25 cellular contexts compared by ENCODE assay signal in the genomic region with DNA sequence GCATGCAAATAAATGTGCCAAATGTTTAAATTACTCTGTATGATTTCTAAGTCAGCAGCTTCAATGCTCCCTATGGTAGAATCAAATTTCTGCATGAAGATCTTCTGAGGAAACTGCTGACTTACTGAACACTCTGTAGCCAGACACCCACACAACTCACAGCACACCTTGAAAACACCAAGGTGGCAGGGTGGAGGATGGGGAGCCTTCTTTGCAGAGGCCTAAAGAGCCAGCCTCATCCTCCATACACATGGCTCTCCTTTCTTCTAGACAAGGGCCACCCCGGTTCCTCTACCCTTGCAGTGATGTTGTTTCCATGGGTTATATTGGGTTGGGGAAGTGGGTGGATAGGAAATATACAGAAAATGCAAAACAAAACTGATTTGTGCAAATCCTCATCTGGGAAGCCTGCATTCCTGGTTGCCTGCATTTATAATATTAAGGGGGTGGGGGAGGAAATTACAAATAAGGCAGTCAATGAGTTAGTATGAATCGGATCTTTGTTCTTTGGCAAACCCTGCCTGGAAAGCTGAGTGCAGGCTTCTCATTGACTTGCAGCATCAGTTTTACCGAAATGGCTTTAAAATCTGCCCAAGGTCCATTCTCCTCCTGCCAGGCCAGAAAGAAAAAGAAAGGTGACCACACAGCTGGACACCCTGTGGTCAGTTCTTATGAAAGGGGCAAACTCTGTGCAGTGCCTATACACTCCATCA. TPM values are rescaled to one million over a fixed set of nuclear protein-coding genes. Genes with fewer than 3 reads are reported as not detected.
A peak's percentile ranks its signal among the peaks of the same experiment; 100 is the strongest.
DNase-seq lines count a peak whose midpoint lies in the region; ATAC-seq and TF ChIP-seq lines count a peak whose summit lies in the region.
"Had no signal": no experiment of that assay in that cellular context is flagged by ENCODE, and none has a peak within 500 bp of the region (broad histone marks: within the 10 kb centered on the region; RNA-seq: fewer than 3 reads in every experiment).

No MANE protein-coding gene starts in this region.

- no peak overlapping the region for H3K27ac ChIP-seq in mammary epithelial cell (ENCODE audit: insufficient read depth, low read depth, low read length)
- H3K27ac ChIP-seq: VCaP had no signal

- CTCF ChIA-PET in activated naive CD4-positive, alpha-beta T cell treated with anti-CD3 and anti-CD28 coated beads for 36 hours (lab: Charles Lee) = interaction anchor here (0.7 to 3.4 kb wide), 6 partner anchors 14 to 313 kb away, joined by 3 to 24 read pairs (median 3); no protein-coding TSS in a partner anchor
- CTCF ChIA-PET in mammary epithelial cell (lab: Charles Lee; ENCODE audit: low non-redundant PET) = no interaction called here

- H3K9me3 ChIP-seq in mammary epithelial cell (replicated peaks; ENCODE audit: insufficient read depth, low read length) = no peaks in the 10 kb centered on the region
- H3K9me3 ChIP-seq: mucosa of descending colon had no signal

- H3K36me3 ChIP-seq in mammary epithelial cell (ENCODE audit: insufficient read depth, low read length) = no peaks in the 10 kb centered on the region

- H3K9ac ChIP-seq in mammary epithelial cell (ENCODE audit: insufficient read depth, low read length) = no peak overlapping the region

- peaks cover 3% of the 10 kb centered on the region for H3K27me3 ChIP-seq in mammary epithelial cell (ENCODE audit: insufficient read depth, low read length)

- peak overlapping the region; percentile 10 for H3K4me2 ChIP-seq in mammary epithelial cell (ENCODE audit: insufficient read depth, low read depth, low read length)

- no peak overlapping the region for H3K4me3 Mint-ChIP-seq in activated naive CD4-positive, alpha-beta T cell treated with anti-CD3 and anti-CD28 coated beads, Interleukin-2, amount 50 U/mL, for 24 hours
- no peak overlapping the region for H3K4me3 Mint-ChIP-seq in activated naive CD4-positive, alpha-beta T cell treated with anti-CD3 and anti-CD28 coated beads for 36 hours
- H3K4me3 Mint-ChIP-seq in neural crest cell = no peak overlapping the region
- H3K4me3 Mint-ChIP-seq: CD4-positive, alpha-beta memory T cell; T-helper 1 cell treated with Interleukin-12 subunit alpha and Interleukin-12 subunit beta and Interleukin-4 antibody, amounts not matched to agents 30 μg/mL and 1 μg/mL, for 36 hours had no signal

- no peaks in the 10 kb centered on the region for H3K27me3 Mint-ChIP-seq in activated naive CD4-positive, alpha-beta T cell treated with anti-CD3 and anti-CD28 coated beads, Interleukin-2, amount 50 U/mL, for 24 hours
- no peaks in the 10 kb centered on the region for H3K27me3 Mint-ChIP-seq in activated naive CD4-positive, alpha-beta T cell treated with anti-CD3 and anti-CD28 coated beads for 36 hours (ENCODE audit: low read depth)
- no peaks in the 10 kb centered on the region for H3K27me3 Mint-ChIP-seq in neural crest cell (ENCODE audit: low read depth)
- H3K27me3 Mint-ChIP-seq: CD4-positive, alpha-beta memory T cell had no signal

- peaks cover 67% of the 10 kb centered on the region for H3K4me1 Mint-ChIP-seq in activated naive CD4-positive, alpha-beta T cell treated with anti-CD3 and anti-CD28 coated beads, Interleukin-2, amount 50 U/mL, for 24 hours
- H3K4me1 Mint-ChIP-seq in activated naive CD4-positive, alpha-beta T cell treated with anti-CD3 and anti-CD28 coated beads for 36 hours (ENCODE audit: low read depth) = peaks cover 59% of the 10 kb centered on the region
- peaks cover 15% of the 10 kb centered on the region for H3K4me1 Mint-ChIP-seq in neural crest cell

- WGBS in mammary epithelial cell (ENCODE audit: low coverage, missing lambda C conversion rate) = 3% methylated on average over 3 of the region's 3 CpGs

- no peaks in the 10 kb centered on the region for H3K4me1 ChIP-seq in mammary epithelial cell (ENCODE audit: insufficient read depth, low read length)

- H4K20me1 ChIP-seq in mammary epithelial cell (ENCODE audit: insufficient read depth, low read length) = no peaks in the 10 kb centered on the region

- intact Hi-C loops in activated naive CD4-positive, alpha-beta T cell treated with anti-CD3 and anti-CD28 coated beads for 36 hours (cut with micrococcal nuclease) = no loop called here
- intact Hi-C loops in mammary epithelial cell (cut with micrococcal nuclease) = no loop called here

- no peaks in the 10 kb centered on the region for H3K9me3 Mint-ChIP-seq in activated naive CD4-positive, alpha-beta T cell treated with anti-CD3 and anti-CD28 coated beads, Interleukin-2, amount 50 U/mL, for 24 hours
- no peaks in the 10 kb centered on the region for H3K9me3 Mint-ChIP-seq in activated naive CD4-positive, alpha-beta T cell treated with anti-CD3 and anti-CD28 coated beads for 36 hours
- H3K9me3 Mint-ChIP-seq in neural crest cell = no peaks in the 10 kb centered on the region
- H3K9me3 Mint-ChIP-seq: CD4-positive, alpha-beta memory T cell; T-helper 1 cell treated with Interleukin-12 subunit alpha and Interleukin-12 subunit beta and Interleukin-4 antibody, amounts not matched to agents 30 μg/mL and 1 μg/mL, for 36 hours had no signal

- peak overlapping the region; percentile 59 for H3K27ac Mint-ChIP-seq in activated naive CD4-positive, alpha-beta T cell treated with anti-CD3 and anti-CD28 coated beads, Interleukin-2, amount 50 U/mL, for 24 hours
- no peak overlapping the region for H3K27ac Mint-ChIP-seq in activated naive CD4-positive, alpha-beta T cell treated with anti-CD3 and anti-CD28 coated beads for 36 hours
- H3K27ac Mint-ChIP-seq in neural crest cell (ENCODE audit: unreplicated experiment) = peak overlapping the region; percentile 80
- H3K27ac Mint-ChIP-seq: T-helper 1 cell treated with Interleukin-12 subunit alpha and Interleukin-12 subunit beta and Interleukin-4 antibody, amounts not matched to agents 30 μg/mL and 1 μg/mL, for 36 hours had no signal

- no peaks in the 10 kb centered on the region for H3K36me3 Mint-ChIP-seq in activated naive CD4-positive, alpha-beta T cell treated with anti-CD3 and anti-CD28 coated beads, Interleukin-2, amount 50 U/mL, for 24 hours
- H3K36me3 Mint-ChIP-seq in activated naive CD4-positive, alpha-beta T cell treated with anti-CD3 and anti-CD28 coated beads for 36 hours (ENCODE audit: low read depth) = no peaks in the 10 kb centered on the region
- H3K36me3 Mint-ChIP-seq in neural crest cell (ENCODE audit: low read depth) = no peaks in the 10 kb centered on the region
- H3K36me3 Mint-ChIP-seq: CD4-positive, alpha-beta memory T cell had no signal

- DNase-seq in activated naive CD4-positive, alpha-beta T cell treated with anti-CD3 and anti-CD28 coated beads for 36 hours = no peak
- DNase-seq in NCI-H1048 (lab: John Stamatoyannopoulos, UW) = peak; percentile 78
- no peak for DNase-seq in mammary epithelial cell
- no peak for DNase-seq in neural crest cell (ENCODE audit: low read depth, low spot score)
- DNase-seq in KBM-7 = no peak
- DNase-seq in GM20000 (ENCODE audit: low spot score) = no peak
- DNase-seq: ACHN; activated gamma-delta T cell treated with Interleukin-2 at 50 U/mL for 16 hours; aorta; CD4-positive, alpha-beta memory T cell; cerebellar nuclear complex; DMS79 treated with DMSO at 0.1 percent for 48 hours; effector CD4-positive, alpha-beta T cell; glutamatergic neuron; GOT3; mucosa of descending colon; NCI-H1105; NCI-H2081 treated with DMSO at 0.1 percent for 48 hours; occipital lobe; right cardiac atrium; SHP77 treated with DMSO at 0.1 percent for 48 hours had no signal

- TF ChIP-seq CTCF in mammary epithelial cell (conservative IDR thresholded peaks at IDR 0.05 in 1 of 2, IDR thresholded peaks at IDR 0.05 in 1 of 2; ENCODE audit: extremely low read depth in 1 of 2, insufficient read depth in 1 of 2, low read depth in 1 of 2, low read length in 2 of 2) (no peak), neural crest cell (conservative IDR thresholded peaks at IDR 0.05) (no peak), GM20000 (IDR thresholded peaks at IDR 0.05; ENCODE audit: extremely low read depth, missing control alignments) (no peak)

- peak overlapping the region; percentile 35 for H2AFZ ChIP-seq in mammary epithelial cell (ENCODE audit: low read depth, low read length)

- ATAC-seq in HG02938 (IDR thresholded peaks at IDR 0.05; ENCODE audit: unreplicated experiment) = no peak
- ATAC-seq: mucosa of descending colon had no signal

- no peaks in the 10 kb centered on the region for H3K79me2 ChIP-seq in mammary epithelial cell (ENCODE audit: insufficient read depth, low read length)

- dilution Hi-C loops in mammary epithelial cell (cut with HindIII; ENCODE audit: low sequenced_read_pairs) = no loop called here

- BruUV-seq in mammary epithelial cell (replicated peaks; lab: Mats Ljungman, UMichigan) = no TSS peak

- no peak overlapping the region for H3K4me3 ChIP-seq in mammary epithelial cell (replicated peaks in 1 of 3; ENCODE audit: insufficient read depth in 1 of 3, low read depth in 2 of 3, low read length in 3 of 3)
- H3K4me3 ChIP-seq: mucosa of descending colon had no signal

- in situ Hi-C loops in mammary epithelial cell (cut with MboI; ENCODE audit: low sequenced_read_pairs in 2 of 2) (loop anchor here in 1 of 2 donors (25.0 kb wide), 1 partner anchor 91 kb away; no protein-coding TSS in a partner anchor), KBM-7 (cut with MboI; ENCODE audit: low pct_unique_long_range_greater_than_20kb, low sequenced_read_pairs) (no loop called here)

RNA-seq across cellular contexts. Expression of gene ETS1, which starts 15.8 kb away (rescaled TPM):
- total RNA-seq in activated naive CD4-positive, alpha-beta T cell treated with anti-CD3 and anti-CD28 coated beads for 36 hours = 100 to 1,000 TPM; 336 to 338 TPM
- 100 to 1,000 TPM in 1 of 2 donors, 10 to 100 TPM in 1; 53.0 to 115 TPM for total RNA-seq in mammary epithelial cell
- polyA plus RNA-seq in mammary epithelial cell = 40.7 TPM
- 71.6 TPM for polyA minus RNA-seq in mammary epithelial cell
- total RNA-seq in neural crest cell = 55.9 and 69.3 TPM in 2 replicates
